22 cellular contexts compared by ENCODE assay signal in the genomic region with DNA sequence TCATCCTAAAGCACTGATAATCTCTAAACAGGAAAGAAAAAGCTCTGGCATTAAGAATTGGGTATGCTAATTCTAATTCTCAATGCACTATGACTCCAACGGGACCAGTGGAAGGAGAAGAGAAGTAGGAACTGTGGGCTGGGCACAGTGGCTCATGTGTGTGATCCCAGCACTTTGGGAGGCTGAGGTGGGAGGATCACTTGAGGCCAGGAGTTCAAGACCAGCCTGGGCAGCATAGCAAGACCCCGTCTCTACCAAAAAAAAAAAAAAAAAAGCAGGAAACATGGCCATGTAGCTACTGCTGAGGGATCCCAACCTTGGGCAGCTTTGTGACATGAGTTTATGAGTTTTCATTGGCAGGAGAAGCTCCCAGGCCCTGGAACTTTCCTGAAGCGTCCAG.
"Had no signal": no experiment of that assay in that cellular context is flagged by ENCODE, and none has a peak within 500 bp of the region (broad histone marks: within the 10 kb centered on the region; RNA-seq: fewer than 3 reads in every experiment).

No MANE protein-coding gene starts in this region.

- ATAC-seq: effector memory CD8-positive, alpha-beta T cell; foreskin keratinocyte; gastroesophageal sphincter; heart right ventricle; left cardiac atrium; left lung; left ventricle myocardium superior; lower lobe of right lung; mucosa of descending colon had no signal

- FAIRE-seq: colon, endometrium, endothelial cell of umbilical vein, frontal cortex, islet of Langerhans, keratinocyte had no signal

- DNase-seq: effector CD8-positive, alpha-beta T cell; effector memory CD8-positive, alpha-beta T cell; endodermal cell; foreskin keratinocyte; heart right ventricle; hippocampal formation; left cardiac atrium; left lung; left ventricle myocardium superior; lower lobe of right lung; mesenchymal stem cell; mucosa of descending colon; naive B cell had no signal

- H3K4me1 ChIP-seq: gastroesophageal sphincter, left lung, lower lobe of right lung had no signal

- H3K27ac ChIP-seq: coronary artery, esophagus muscularis mucosa, foreskin keratinocyte, gastroesophageal sphincter, heart right ventricle, left lung, lower lobe of right lung had no signal

- H3K9me3 ChIP-seq: esophagus muscularis mucosa, gastroesophageal sphincter, left lung, lower lobe of right lung, mucosa of descending colon had no signal

- H3K27me3 ChIP-seq: esophagus muscularis mucosa, foreskin keratinocyte, gastroesophageal sphincter, heart right ventricle, left lung had no signal

- H3K4me3 ChIP-seq: coronary artery, esophagus muscularis mucosa, gastroesophageal sphincter, heart right ventricle, left lung, lower lobe of right lung, mucosa of descending colon had no signal
